In genomic region chr17:12046786-12047185, GRCh38 we compare ENCODE assay signal across 28 cellular contexts. TPM values are rescaled to one million over a fixed set of nuclear protein-coding genes. Genes with fewer than 3 reads are reported as not detected.
DNase-seq lines count a peak whose midpoint lies in the region; ATAC-seq, FAIRE-seq and TF ChIP-seq lines count a peak whose summit lies in the region.
"Had no signal": no experiment of that assay in that cellular context is flagged by ENCODE, and none has a peak within 500 bp of the region (broad histone marks: within the 10 kb centered on the region; RNA-seq: fewer than 3 reads in every experiment).

No MANE protein-coding gene starts in this region.

- dilution Hi-C loops in endothelial cell of umbilical vein (cut with MboI; ENCODE audit: extremely low pct_ligation_motif_present, low sequenced_read_pairs) = no loop called here

- POLR2A ChIA-PET in endothelial cell of umbilical vein (lab: Charles Lee) = interaction anchor here (1.0 kb wide), 1 partner anchor 50 kb away, joined by 3 read pairs; the partner anchor contains the start of gene ZNF18

- H3K27me3 Mint-ChIP-seq in mesothelial cell of epicardium (ENCODE audit: low read depth) = no peaks in the 10 kb centered on the region
- H3K27me3 Mint-ChIP-seq: activated CD4-positive, alpha-beta memory T cell treated with anti-CD3 and anti-CD28 coated beads, Interleukin-2, amount 10 ng/mL, durations not matched to agents 7 days and 5 days; stimulated activated memory B cell treated with anti-CD40 and anti-IgM and Interleukin-4, amounts not matched to agents 10 μg/mL and 1 μg/mL and 100 μg/mL, for 72 hours had no signal

- TF ChIP-seq CTCF in endothelial cell of umbilical vein (IDR thresholded peaks at IDR 0.05; ENCODE audit: extremely low read depth in 1 of 2, insufficient read depth in 1 of 2, low read depth in 1 of 2, low read length in 2 of 2) = no peak
- no peak for TF ChIP-seq CTCF in mesothelial cell of epicardium (IDR thresholded peaks at IDR 0.05; ENCODE audit: unreplicated experiment)
- TF ChIP-seq CTCF in mucosa of descending colon (IDR thresholded peaks at IDR 0.05) = no peak

- intact Hi-C loops in endothelial cell of umbilical vein (cut with micrococcal nuclease) (no loop called here), posterior vena cava (cut with DNase I) (loop anchor here in 1 of 2 donors (10.0 kb wide), 1 partner anchor 48 kb away; no protein-coding TSS in a partner anchor), mucosa of descending colon (cut with DNase I, micrococcal nuclease) (no loop called here)

- peak; percentile 16 for DNase-seq in H7
- peak; percentile 21 for DNase-seq in MV-4-11 (lab: John Stamatoyannopoulos, UW)
- peak; percentile 12 for DNase-seq in endothelial cell of umbilical vein (ENCODE audit: low read depth, low spot score)
- no peak for DNase-seq in mesothelial cell of epicardium (ENCODE audit: low spot score in 2 of 2, unreplicated experiment in 2 of 2)
- no peak for DNase-seq in posterior vena cava (ENCODE audit: low spot score)
- no peak for DNase-seq in stimulated activated CD4-positive, alpha-beta T cell treated with anti-CD3 and anti-CD28 coated beads, Interleukin-2, amount 100 ng/mL, for 24 hours
- no peak for DNase-seq in mucosa of descending colon
- DNase-seq: ACHN; activated CD4-positive, alpha-beta memory T cell treated with anti-CD3 and anti-CD28 coated beads, Interleukin-2, amount 10 ng/mL, durations not matched to agents 7 days and 5 days; activated CD4-positive, alpha-beta T cell treated with anti-CD3 and anti-CD28 coated beads for 1 hour; activated CD8-positive, alpha-beta memory T cell treated with anti-CD3 and anti-CD28 coated beads, Interleukin-2, amount 50 U/mL, for 48 hours; amygdala; BE2C; CD8-positive, alpha-beta T cell; left lung; NCI-H1105; NCI-H187; NCI-H510A treated with DMSO at 0.1 percent for 48 hours; occipital lobe; stimulated activated CD4-positive, alpha-beta T cell treated with anti-CD3 and anti-CD28 coated beads, Interleukin-15, amount 100 ng/mL, for 24 hours had no signal

- no TSS peak for BruUV-seq in endothelial cell of umbilical vein (replicated peaks; lab: Mats Ljungman, UMichigan)

- ATAC-seq in GM21723 (IDR thresholded peaks at IDR 0.05; ENCODE audit: unreplicated experiment) = no peak
- no peak for ATAC-seq in mucosa of descending colon
- ATAC-seq: activated naive CD4-positive, alpha-beta T cell treated with anti-CD3 and anti-CD28 coated beads, Interleukin-2, amount 50 U/mL, for 72 hours; CD8-positive, alpha-beta T cell; gastroesophageal sphincter; left lung; Right ventricle myocardium inferior; SK-N-SH treated with all-trans-retinoic acid at 6 μM for 48 hours; stimulated activated memory B cell treated with anti-CD40 and anti-IgM and Interleukin-4, amounts not matched to agents 10 μg/mL and 1 μg/mL and 100 μg/mL, for 72 hours had no signal

- peak overlapping the region; percentile 49 for H3K27ac Mint-ChIP-seq in mesothelial cell of epicardium
- H3K27ac Mint-ChIP-seq: activated CD4-positive, alpha-beta memory T cell treated with anti-CD3 and anti-CD28 coated beads, Interleukin-2, amount 10 ng/mL, durations not matched to agents 7 days and 5 days; activated naive CD4-positive, alpha-beta T cell treated with anti-CD3 and anti-CD28 coated beads, Interleukin-2, amount 50 U/mL, for 72 hours; CD8-positive, alpha-beta T cell; stimulated activated memory B cell treated with anti-CD40 and anti-IgM and Interleukin-4, amounts not matched to agents 10 μg/mL and 1 μg/mL and 100 μg/mL, for 72 hours; T-helper 1 cell treated with Interleukin-12 subunit alpha and Interleukin-12 subunit beta and Interleukin-4 antibody, amounts not matched to agents 30 μg/mL and 1 μg/mL, for 36 hours had no signal

- H3K9me3 ChIP-seq in endothelial cell of umbilical vein (replicated peaks; ENCODE audit: control insufficient read depth, insufficient read depth, low read length) = no peaks in the 10 kb centered on the region
- H3K9me3 ChIP-seq in mucosa of descending colon = no peaks in the 10 kb centered on the region
- H3K9me3 ChIP-seq: BE2C, gastroesophageal sphincter, left lung had no signal

- no peak overlapping the region for H3K4me3 Mint-ChIP-seq in mesothelial cell of epicardium
- H3K4me3 Mint-ChIP-seq: activated CD4-positive, alpha-beta memory T cell treated with anti-CD3 and anti-CD28 coated beads, Interleukin-2, amount 10 ng/mL, durations not matched to agents 7 days and 5 days; CD8-positive, alpha-beta T cell; stimulated activated memory B cell treated with anti-CD40 and anti-IgM and Interleukin-4, amounts not matched to agents 10 μg/mL and 1 μg/mL and 100 μg/mL, for 72 hours; T-helper 1 cell treated with Interleukin-12 subunit alpha and Interleukin-12 subunit beta and Interleukin-4 antibody, amounts not matched to agents 30 μg/mL and 1 μg/mL, for 36 hours had no signal

- peaks cover 2% of the 10 kb centered on the region for H3K36me3 Mint-ChIP-seq in mesothelial cell of epicardium
- H3K36me3 Mint-ChIP-seq: stimulated activated memory B cell treated with anti-CD40 and anti-IgM and Interleukin-4, amounts not matched to agents 10 μg/mL and 1 μg/mL and 100 μg/mL, for 72 hours had no signal

- H2AFZ ChIP-seq in endothelial cell of umbilical vein (ENCODE audit: low read depth, low read length) = no peak overlapping the region

- CTCF ChIA-PET in endothelial cell of umbilical vein (lab: Charles Lee) = interaction anchor here (0.8 to 1.1 kb wide), 3 partner anchors 9 to 56 kb away, joined by 3 read pairs; no protein-coding TSS in a partner anchor

- peaks cover 23% of the 10 kb centered on the region for H3K4me1 Mint-ChIP-seq in mesothelial cell of epicardium

- H3K9me3 Mint-ChIP-seq in mesothelial cell of epicardium = no peaks in the 10 kb centered on the region
- H3K9me3 Mint-ChIP-seq: CD8-positive, alpha-beta T cell; stimulated activated memory B cell treated with anti-CD40 and anti-IgM and Interleukin-4, amounts not matched to agents 10 μg/mL and 1 μg/mL and 100 μg/mL, for 72 hours; T-helper 1 cell treated with Interleukin-12 subunit alpha and Interleukin-12 subunit beta and Interleukin-4 antibody, amounts not matched to agents 30 μg/mL and 1 μg/mL, for 36 hours had no signal

- H3K27me3 ChIP-seq in H7 (ENCODE audit: control insufficient read depth, insufficient read depth, low read length) = no peaks in the 10 kb centered on the region
- no peaks in the 10 kb centered on the region for H3K27me3 ChIP-seq in endothelial cell of umbilical vein (ENCODE audit: control insufficient read depth in 2 of 2, insufficient read depth in 2 of 2, low read length in 2 of 2)
- H3K27me3 ChIP-seq: BE2C, gastroesophageal sphincter, left lung had no signal

- no peak overlapping the region for H3K9ac ChIP-seq in endothelial cell of umbilical vein (replicated peaks; ENCODE audit: extremely low read depth, insufficient read depth, low read length)

- H3K9me1 ChIP-seq in endothelial cell of umbilical vein (replicated peaks; ENCODE audit: control insufficient read depth, extremely low read depth, insufficient read depth, low read length) = peaks cover 2% of the 10 kb centered on the region

- no peaks in the 10 kb centered on the region for H3K36me3 ChIP-seq in H7 (replicated peaks; ENCODE audit: control insufficient read depth, insufficient read depth, low read length)
- H3K36me3 ChIP-seq in endothelial cell of umbilical vein (ENCODE audit: control insufficient read depth in 2 of 2, extremely low read depth in 1 of 2, insufficient read depth in 2 of 2, low read length in 2 of 2) = no peaks in the 10 kb centered on the region
- H3K36me3 ChIP-seq in mucosa of descending colon (ENCODE audit: low read depth) = no peaks in the 10 kb centered on the region
- H3K36me3 ChIP-seq: BE2C, gastroesophageal sphincter, left lung had no signal

- H3K4me1 ChIP-seq in endothelial cell of umbilical vein (ENCODE audit: control insufficient read depth, extremely low read depth, insufficient read depth, low read length) = peaks cover 6% of the 10 kb centered on the region
- no peaks in the 10 kb centered on the region for H3K4me1 ChIP-seq in mucosa of descending colon (ENCODE audit: low read depth)
- H3K4me1 ChIP-seq: BE2C had no signal

- H3K79me2 ChIP-seq in endothelial cell of umbilical vein (ENCODE audit: control insufficient read depth, insufficient read depth, low read length) = peaks cover 55% of the 10 kb centered on the region

- FAIRE-seq in endothelial cell of umbilical vein (lab: Jason Lieb, UNC) = no peak
- FAIRE-seq: islet of Langerhans had no signal

- H3K4me2 ChIP-seq in endothelial cell of umbilical vein (ENCODE audit: insufficient read depth, low read length) = no peak overlapping the region

- H3K4me3 ChIP-seq in H7 (ENCODE audit: insufficient read depth, low read depth, low read length) (no peak overlapping the region), endothelial cell of umbilical vein (replicated peaks in 1 of 3; ENCODE audit: insufficient read depth in 1 of 3, low read depth in 1 of 3, low read length in 3 of 3) (no peak overlapping the region), mucosa of descending colon (no peak overlapping the region)
- H3K4me3 ChIP-seq: gastroesophageal sphincter, left lung had no signal

- no peak for TF ChIP-seq POLR2A in endothelial cell of umbilical vein (IDR thresholded peaks at IDR 0.05; ENCODE audit: low read depth, low read length)

- H4K20me1 ChIP-seq in endothelial cell of umbilical vein (replicated peaks; ENCODE audit: control insufficient read depth, extremely low read depth, insufficient read depth, low read length) = peaks cover 10% of the 10 kb centered on the region

- no peak overlapping the region for H3K27ac ChIP-seq in endothelial cell of umbilical vein (ENCODE audit: insufficient read depth, low read depth, low read length)
- H3K27ac ChIP-seq: gastroesophageal sphincter, left lung had no signal

RNA-seq across cellular contexts. Expression of gene MAP2K4, which starts 26.1 kb away (rescaled TPM):
- total RNA-seq in H7 (2014; rRNA removed; shearing (Covaris generic)) = 25.6 and 29.0 TPM in 2 replicates
- total RNA-seq in endothelial cell of umbilical vein (17.5 and 21.0 TPM in 2 replicates), mesothelial cell of epicardium (57.5 to 58.7 TPM (median 57.9 TPM) in 3 replicates), posterior vena cava (10 to 100 TPM; 34.4 to 43.7 TPM), mucosa of descending colon (10 to 100 TPM; 27.0 to 47.5 (median 32.7) TPM)
- polyA plus RNA-seq in endothelial cell of umbilical vein = 7.5 and 8.6 TPM in 2 replicates
- polyA plus RNA-seq in endothelial cell of umbilical vein (2011; cell fraction: cytosol; rRNA removed) = 9.8 and 11.0 TPM in 2 replicates
- 16.6 and 19.2 TPM in 2 replicates for polyA plus RNA-seq in endothelial cell of umbilical vein (2011; cell fraction: nucleus; rRNA removed)
- 15.3 and 18.4 TPM in 2 replicates for polyA plus RNA-seq in endothelial cell of umbilical vein (2012)
- 14.9 and 20.4 TPM in 2 replicates for polyA minus RNA-seq in endothelial cell of umbilical vein
- 10.2 TPM for polyA minus RNA-seq in endothelial cell of umbilical vein (2011; cell fraction: cytosol; rRNA and poly(A)+ RNA removed)
- 22.2 and 36.7 TPM in 2 replicates for polyA minus RNA-seq in endothelial cell of umbilical vein (2011; cell fraction: nucleus; rRNA and poly(A)+ RNA removed)

RNA-seq across cellular contexts. Expression of gene ZNF18, which starts 49.5 kb away (rescaled TPM):
- total RNA-seq in H7 (2014; rRNA removed; shearing (Covaris generic)) = 17.2 and 19.8 TPM in 2 replicates
- 4.2 and 5.8 TPM in 2 replicates for total RNA-seq in endothelial cell of umbilical vein
- 2.3 and 2.4 TPM in 2 replicates for polyA plus RNA-seq in endothelial cell of umbilical vein
- polyA plus RNA-seq in endothelial cell of umbilical vein (2011; cell fraction: cytosol; rRNA removed) = 3.4 and 3.7 TPM in 2 replicates
- 8.5 and 9.4 TPM in 2 replicates for polyA plus RNA-seq in endothelial cell of umbilical vein (2011; cell fraction: nucleus; rRNA removed)
- polyA plus RNA-seq in endothelial cell of umbilical vein (2012) = 4.7 and 6.2 TPM in 2 replicates
- polyA minus RNA-seq in endothelial cell of umbilical vein = 6.3 and 7.5 TPM in 2 replicates
- polyA minus RNA-seq in endothelial cell of umbilical vein (2011; cell fraction: cytosol; rRNA and poly(A)+ RNA removed) = 0.82 TPM
- 2.0 and 3.2 TPM in 2 replicates for polyA minus RNA-seq in endothelial cell of umbilical vein (2011; cell fraction: nucleus; rRNA and poly(A)+ RNA removed)
- total RNA-seq in mesothelial cell of epicardium = 9.8 to 11.1 TPM (median 10.1 TPM) in 3 replicates
- 1 to 10 TPM; 6.5 TPM for total RNA-seq in posterior vena cava
- total RNA-seq in mucosa of descending colon = 1 to 10 TPM; 7.1 to 9.4 (median 8.1) TPM

Comparison
In these comparisons a context has a peak if more than half of its experiments do, and no peak if none do; other contexts are left out.
1. DNase-seq: peak in H7 (single experiment), MV-4-11 (single experiment) and endothelial cell of umbilical vein (single experiment); none in mesothelial cell of epicardium (0 of 2), posterior vena cava (single experiment), stimulated activated CD4-positive, alpha-beta T cell treated with anti-CD3 and anti-CD28 coated beads, Interleukin-2, amount 100 ng/mL, for 24 hours (0 of 2) and mucosa of descending colon (0 of 3).